ENCODE assay signal across 9 cellular contexts in the genomic region with DNA sequence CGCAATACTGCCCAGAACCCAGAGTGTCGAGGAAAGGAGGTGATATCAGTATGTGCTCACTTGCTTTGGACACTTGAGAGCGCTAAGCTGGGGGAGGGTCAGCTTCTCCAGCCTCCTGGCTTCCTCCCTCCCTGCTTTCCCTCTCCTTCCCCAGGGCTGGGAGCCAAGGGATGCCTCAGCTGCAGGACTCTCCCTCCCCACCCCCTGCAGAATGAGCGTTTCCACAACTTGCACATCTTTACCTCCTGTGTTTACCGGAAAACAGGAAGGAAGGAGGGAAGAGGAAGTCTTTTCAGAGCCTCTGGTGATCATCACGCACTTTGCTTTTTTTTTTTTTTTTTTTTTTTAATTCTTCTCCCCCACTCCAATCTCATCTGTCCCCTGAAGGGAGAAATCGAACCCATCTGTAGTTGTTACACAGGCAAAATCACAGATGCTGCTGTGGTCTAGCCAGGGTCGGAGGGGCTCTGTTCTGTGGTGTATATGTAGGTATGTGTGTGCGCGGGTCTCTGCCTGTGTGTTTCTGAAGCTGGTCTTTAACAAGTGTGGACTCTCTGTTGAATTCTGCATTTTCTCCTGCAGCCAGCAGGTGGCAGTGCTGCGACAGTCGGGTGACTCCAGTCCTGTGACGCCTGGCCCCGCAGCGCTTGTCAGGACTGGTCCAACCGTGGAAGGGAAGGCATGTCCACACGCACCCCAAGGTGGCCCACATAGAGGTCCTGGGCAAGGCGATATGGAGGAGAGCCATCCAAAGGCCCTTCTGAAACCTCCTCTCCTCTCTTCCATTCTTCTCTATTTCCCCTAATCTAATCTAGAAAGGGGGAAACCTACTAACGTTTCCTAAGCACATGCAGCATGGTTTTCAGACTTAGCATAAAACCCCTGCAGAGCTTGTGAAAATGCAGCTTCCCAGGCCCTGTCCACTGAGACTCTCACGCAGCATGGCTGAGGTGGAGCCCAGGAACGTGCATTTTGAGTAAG.
A peak's percentile ranks its signal among the peaks of the same experiment; 100 is the strongest.
DNase-seq lines count a peak whose midpoint lies in the region; ATAC-seq, FAIRE-seq and TF ChIP-seq lines count a peak whose summit lies in the region.
"Had no signal": no experiment of that assay in that cellular context is flagged by ENCODE, and none has a peak within 500 bp of the region (broad histone marks: within the 10 kb centered on the region; RNA-seq: fewer than 3 reads in every experiment).

No MANE protein-coding gene starts in this region.

- peak; percentile 98 for FAIRE-seq in H1 (lab: Jason Lieb, UNC)
- FAIRE-seq: colon had no signal

- peak overlapping the region in 4 of 7 donors; percentile 1 to 53 (median 40) for H3K4me3 Mint-ChIP-seq in CD8-positive, alpha-beta memory T cell

- 30% methylated on average over 21 of the region's 21 CpGs; no CpG with 5 or more reads in 1 of the 2 experiments for whole genome bisulfite sequencing in H1 (ENCODE audit: extremely low coverage in 1 of 2, insufficient coverage in 1 of 2, insufficient read length in 1 of 2, insufficient replicate concordance in 2 of 2, low coverage in 1 of 2, low lambda C conversion rate in 2 of 2, missing lambda C conversion rate in 1 of 2), 2 experiments
- 14% methylated on average over 20 of the region's 21 CpGs for WGBS in mesenchymal stem cell

- H3K36me3 ChIP-seq in CD8-positive, alpha-beta memory T cell (ENCODE audit: insufficient read depth, low read length) = no peaks in the 10 kb centered on the region
- H3K36me3 ChIP-seq in H1 (ENCODE audit: control insufficient read depth in 2 of 4, insufficient read depth in 4 of 4, low read length in 3 of 4) (no peaks in the 10 kb centered on the region), mesenchymal stem cell (ENCODE audit: control insufficient read depth in 1 of 2, insufficient read depth in 2 of 2, low read depth in 1 of 2, low read length in 2 of 2) (no peaks in the 10 kb centered on the region)

- H2BK12ac ChIP-seq in H1 (ENCODE audit: low read depth, low read length) = peak overlapping the region; percentile 44; the same call in 1 of the 2 replicates
- no peak overlapping the region for H2BK12ac ChIP-seq in mesenchymal stem cell (ENCODE audit: low read length in 2 of 2)

- peak; percentile 78 to 90 (median 89) for TF ChIP-seq CTCF in H1 (IDR thresholded peaks at IDR 0.05; ENCODE audit: control extremely low read depth in 1 of 3, insufficient read depth in 1 of 3, low read depth in 1 of 3, low read length in 3 of 3)

- no peaks in the 10 kb centered on the region for H3K9me3 ChIP-seq in CD8-positive, alpha-beta memory T cell (ENCODE audit: low read length)
- H3K9me3 ChIP-seq in H1 (ENCODE audit: insufficient read depth in 2 of 2, low read depth in 1 of 2, low read length in 1 of 2) (peaks cover 0 to 2% of the 10 kb centered on the region in 2 experiments; a peak in 2 of 4 replicates), mesenchymal stem cell (ENCODE audit: control insufficient read depth, low read length) (no peaks in the 10 kb centered on the region)

- H3K79me1 ChIP-seq in H1 (ENCODE audit: low read depth, low read length) = no peaks in the 10 kb centered on the region
- no peaks in the 10 kb centered on the region for H3K79me1 ChIP-seq in mesenchymal stem cell (replicated peaks; ENCODE audit: low read length, poor library complexity, severe bottlenecking)

- H3K27me3 Mint-ChIP-seq in CD8-positive, alpha-beta memory T cell = peaks cover 20 to 52% of the 10 kb centered on the region in 2 donors

- POLR2A ChIA-PET in CD8-positive, alpha-beta memory T cell (lab: Charles Lee) = no interaction called here
- POLR2A ChIA-PET in H1 (lab: Charles Lee; ENCODE audit: partially characterized antibody) = no interaction called here

- H2BK15ac ChIP-seq in H1 (ENCODE audit: low read length) (peak overlapping the region; percentile 1; the same call in 1 of the 2 replicates), mesenchymal stem cell (ENCODE audit: low read depth, poor library complexity, severe bottlenecking) (no peak overlapping the region)

- H3K4me3 ChIP-seq in CD8-positive, alpha-beta memory T cell (ENCODE audit: low read length) = peak overlapping the region; percentile 19
- H3K4me3 ChIP-seq in H1 (ENCODE audit: extremely low read depth in 1 of 4, insufficient read depth in 2 of 4, low read depth in 3 of 4, low read length in 4 of 4) (peak overlapping the region in 1 of 4 experiments; percentile 34; a peak in 1 of 8 replicates), mesenchymal stem cell (ENCODE audit: insufficient read depth in 1 of 2, low read depth in 1 of 2, low read length in 2 of 2) (peak overlapping the region in 1 of 2 experiments; percentile 52)

- TF ChIP-seq RAD21 in H1 (IDR thresholded peaks at IDR 0.05 in 1 of 2, conservative IDR thresholded peaks at IDR 0.05 in 1 of 2; ENCODE audit: low read depth in 2 of 2, low read length in 2 of 2) = peak; percentile 90 to 92

- H3K27ac Mint-ChIP-seq in CD8-positive, alpha-beta memory T cell = no peak overlapping the region

- H4K91ac ChIP-seq in H1 (replicated peaks; ENCODE audit: insufficient read length, low read length) = no peak overlapping the region
- no peak overlapping the region for H4K91ac ChIP-seq in mesenchymal stem cell (ENCODE audit: low read length)

- H3K9me3 Mint-ChIP-seq in CD8-positive, alpha-beta memory T cell = peaks cover 0 to 3% (median 0%) of the 10 kb centered on the region in 5 donors

- H3K14ac ChIP-seq in H1 (ENCODE audit: insufficient read length) (no peak overlapping the region), mesenchymal stem cell (ENCODE audit: low read length in 2 of 2) (no peak overlapping the region)

- peaks cover 0 to 3% (median 3%) of the 10 kb centered on the region in 3 donors for H3K36me3 Mint-ChIP-seq in CD8-positive, alpha-beta memory T cell

- H4K5ac ChIP-seq in H1 (ENCODE audit: insufficient read length, low read depth, low read length) = no peak overlapping the region

- H2BK5ac ChIP-seq in H1 (ENCODE audit: low read depth, low read length) (no peak overlapping the region), mesenchymal stem cell (ENCODE audit: low read depth, low read length, poor library complexity, severe bottlenecking) (no peak overlapping the region)

- peaks cover 8% of the 10 kb centered on the region for H3K4me1 ChIP-seq in CD8-positive, alpha-beta memory T cell (ENCODE audit: insufficient read depth, low read length)
- H3K4me1 ChIP-seq in H1 (replicated peaks in 1 of 4; ENCODE audit: control insufficient read depth in 3 of 4, insufficient read depth in 4 of 4, low read length in 3 of 4) (peaks cover 0 to 7% (median 3%) of the 10 kb centered on the region in 4 experiments; a peak in 2 of 7 replicates), mesenchymal stem cell (ENCODE audit: control insufficient read depth, insufficient read depth, low read depth, low read length) (peaks cover 2% of the 10 kb centered on the region)

- peak overlapping the region; percentile 66 for H2AFZ ChIP-seq in H1 (ENCODE audit: low read length)
- H2AFZ ChIP-seq in mesenchymal stem cell (ENCODE audit: low read depth, low read length) = no peak overlapping the region

- CTCF ChIA-PET in CD8-positive, alpha-beta memory T cell (lab: Charles Lee) = interaction anchor here (0.5 to 6.0 kb wide), 15 partner anchors 9 to 396 kb away, joined by 3 to 62 read pairs (median 4); no protein-coding TSS in a partner anchor
- CTCF ChIA-PET in H1 (lab: Charles Lee; ENCODE audit: partially characterized antibody) = interaction anchor here (0.6 to 2.9 kb wide), 68 partner anchors 10 to 1902 kb away, joined by 3 to 30 read pairs (median 4); no protein-coding TSS in a partner anchor

- H3K4me1 Mint-ChIP-seq in CD8-positive, alpha-beta memory T cell = peaks cover 7 to 16% (median 13%) of the 10 kb centered on the region in 3 donors

- no peak overlapping the region for H2BK20ac ChIP-seq in H1 (ENCODE audit: low read length)

- H2BK120ac ChIP-seq in H1 (replicated peaks; ENCODE audit: low read depth, low read length) (no peak overlapping the region), mesenchymal stem cell (ENCODE audit: low read depth, low read length) (no peak overlapping the region)

- H3K56ac ChIP-seq in H1 (replicated peaks; ENCODE audit: insufficient read length, low read depth, low read length) = no peak overlapping the region

- H2AK5ac ChIP-seq in H1 (ENCODE audit: low read depth, low read length) (no peak overlapping the region), mesenchymal stem cell (ENCODE audit: low read length, severe bottlenecking) (no peak overlapping the region)

- H3K9ac ChIP-seq in H1 (replicated peaks in 1 of 4; ENCODE audit: extremely low read depth in 1 of 4, low read depth in 3 of 4, low read length in 3 of 4) = no peak overlapping the region
- peak overlapping the region; percentile 56 for H3K9ac ChIP-seq in mesenchymal stem cell (ENCODE audit: low read length)

- no peak for TF ChIP-seq EP300 in H1 (IDR thresholded peaks at IDR 0.05; ENCODE audit: borderline replicate concordance in 1 of 2, low read depth in 2 of 2, low read length in 2 of 2)

- peaks cover 9% of the 10 kb centered on the region; the same call in 1 of the 2 replicates for H3K23me2 ChIP-seq in H1 (ENCODE audit: low read depth, low read length)

- H4K20me1 ChIP-seq in H1 (replicated peaks in 1 of 2; ENCODE audit: control insufficient read depth in 1 of 2, insufficient read depth in 2 of 2, low read length in 2 of 2) = no peaks in the 10 kb centered on the region

- peaks cover 5% of the 10 kb centered on the region for H3K27me3 ChIP-seq in CD8-positive, alpha-beta memory T cell (ENCODE audit: insufficient read depth, low read length, poor library complexity, severe bottlenecking)
- H3K27me3 ChIP-seq in H1 (replicated peaks in 1 of 4; ENCODE audit: control insufficient read depth in 3 of 4, extremely low read depth in 1 of 4, insufficient read depth in 3 of 4, low read length in 3 of 4) (peaks cover 0 to 5% (median 0%) of the 10 kb centered on the region in 4 experiments; a peak in 2 of 7 replicates), mesenchymal stem cell (ENCODE audit: control insufficient read depth in 1 of 2, insufficient read depth in 1 of 2, low read length in 2 of 2) (peaks cover 10 to 17% of the 10 kb centered on the region in 2 experiments)

- H4K8ac ChIP-seq in H1 (ENCODE audit: extremely low read depth, insufficient read depth, low read length) = no peak overlapping the region
- H4K8ac ChIP-seq in mesenchymal stem cell (ENCODE audit: low read length) = no peak overlapping the region

- TF ChIP-seq POLR2A in H1 (IDR thresholded peaks at IDR 0.05; ENCODE audit: control extremely low read depth in 1 of 2, low read depth in 2 of 2, low read length in 2 of 2) = no peak

- H3K4me2 ChIP-seq in H1 (ENCODE audit: insufficient read depth in 1 of 2, low read depth in 2 of 2, low read length in 2 of 2) (peak overlapping the region; percentile 23 to 49), mesenchymal stem cell (ENCODE audit: low read length, poor library complexity, severe bottlenecking) (peak overlapping the region; percentile 32)

- H3K23ac ChIP-seq in H1 (ENCODE audit: insufficient read length) (no peak overlapping the region), mesenchymal stem cell (ENCODE audit: low read length in 2 of 2) (no peak overlapping the region)

- H3K79me2 ChIP-seq in H1 (ENCODE audit: control insufficient read depth in 1 of 2, insufficient read depth in 2 of 2, low read length in 2 of 2) = no peaks in the 10 kb centered on the region

- H3K4ac ChIP-seq in H1 (replicated peaks; ENCODE audit: insufficient read length, low read depth, low read length) (no peak overlapping the region), mesenchymal stem cell (ENCODE audit: low read depth in 1 of 2, low read length in 2 of 2) (no peak overlapping the region)

- DNase-seq in CD8-positive, alpha-beta memory T cell = peak; percentile 51 to 78 (median 64)
- peak in 66 of 76 experiments; percentile 3 to 76 (median 42) for DNase-seq in HUDEP-2 (lab: John Stamatoyannopoulos, UW; ENCODE audit: unreplicated experiment in 76 of 76)
- peak; percentile 12 for DNase-seq in NOMO-1 treated with dmso at 0.1 percent for 144 hours (lab: John Stamatoyannopoulos, UW; ENCODE audit: unreplicated experiment)
- DNase-seq in activated CD8-positive, alpha-beta memory T cell treated with anti-CD3 and anti-CD28 coated beads for 4 hours (ENCODE audit: low read depth in 2 of 2) = peak; percentile 40 to 41
- peak; percentile 66 to 92 for DNase-seq in H1 (ENCODE audit: low read depth in 1 of 2, low spot score in 2 of 2)
- peak; percentile 80 for DNase-seq in mesenchymal stem cell
- DNase-seq in stimulated activated CD8-positive, alpha-beta memory T cell treated with anti-CD3 and anti-CD28 coated beads, Interleukin-2, amount 100 ng/mL, for 1 hour (ENCODE audit: low read depth in 2 of 2) = peak; percentile 51 to 56

- H3K27ac ChIP-seq in CD8-positive, alpha-beta memory T cell (ENCODE audit: low read depth, low read length) = no peak overlapping the region
- H3K27ac ChIP-seq in H1 (ENCODE audit: low read depth, low read length) (no peak overlapping the region), mesenchymal stem cell (ENCODE audit: low read length, poor library complexity, severe bottlenecking) (no peak overlapping the region)

- ATAC-seq in GM19467 (IDR thresholded peaks at IDR 0.05; ENCODE audit: unreplicated experiment) = peak; percentile 82

- no peak overlapping the region; the same call in 1 of the 2 replicates for H3K18ac ChIP-seq in H1 (ENCODE audit: extremely low read depth, low read length)
- H3K18ac ChIP-seq in mesenchymal stem cell (ENCODE audit: low read depth in 1 of 2, low read length in 2 of 2) = peak overlapping the region in 1 of 2 experiments; percentile 17

Comparison
In these comparisons a context has a peak if more than half of its experiments do, and no peak if none do; other contexts are left out.
1. DNase-seq: peak in every context shown above with its lines; median percentile 80 in mesenchymal stem cell; 79 in H1; 64 in CD8-positive, alpha-beta memory T cell; 54 in stimulated activated CD8-positive, alpha-beta memory T cell treated with anti-CD3 and anti-CD28 coated beads, Interleukin-2, amount 100 ng/mL, for 1 hour; 42 in HUDEP-2; 40 in activated CD8-positive, alpha-beta memory T cell treated with anti-CD3 and anti-CD28 coated beads for 4 hours; 12 in NOMO-1 treated with dmso at 0.1 percent for 144 hours.